22 cellular contexts compared by ENCODE assay signal in the genomic region with DNA sequence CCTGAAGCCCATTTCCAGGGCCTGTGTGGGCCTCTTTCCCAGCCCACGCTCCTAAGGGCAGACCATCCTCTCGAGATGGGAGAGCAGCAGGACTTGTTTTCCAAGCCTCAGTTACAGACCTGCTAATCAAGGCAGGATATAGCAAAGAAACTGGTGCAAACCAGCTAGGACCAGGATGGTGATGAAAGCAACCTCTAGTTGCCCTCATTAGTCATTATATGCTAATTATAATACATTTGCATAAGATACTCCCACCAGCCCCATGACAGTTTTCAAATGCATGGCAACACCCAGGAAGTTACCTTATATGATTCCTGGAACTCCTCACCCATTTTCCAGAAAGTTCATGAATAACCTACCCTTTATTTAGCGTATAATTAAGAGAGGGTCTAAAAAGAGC. TPM values are rescaled to one million over a fixed set of nuclear protein-coding genes. Genes with fewer than 3 reads are reported as not detected.
"Had no signal": no experiment of that assay in that cellular context is flagged by ENCODE, and none has a peak within 500 bp of the region (broad histone marks: within the 10 kb centered on the region; RNA-seq: fewer than 3 reads in every experiment).

No MANE protein-coding gene starts in this region.

- H3K36me3 ChIP-seq: adrenal gland, thoracic aorta, upper lobe of left lung, WERI-Rb-1 had no signal

- H3K4me1 ChIP-seq: adrenal gland had no signal

- H3K4me3 ChIP-seq: adrenal gland, lung, thoracic aorta, upper lobe of left lung had no signal

- H3K9me3 Mint-ChIP-seq: activated CD4-positive, alpha-beta memory T cell treated with anti-CD3 and anti-CD28 coated beads, Interleukin-2, amount 10 ng/mL, durations not matched to agents 7 days and 5 days; stimulated activated naive B cell treated with anti-CD40 and anti-IgM and Interleukin-4, amounts not matched to agents 10 μg/mL and 1 μg/mL and 100 μg/mL, for 72 hours had no signal

- H3K27ac ChIP-seq: adrenal gland, thoracic aorta, upper lobe of left lung, WERI-Rb-1 had no signal

- H3K27me3 ChIP-seq: adrenal gland, upper lobe of left lung had no signal

- H3K27ac Mint-ChIP-seq: activated CD4-positive, alpha-beta memory T cell treated with anti-CD3 and anti-CD28 coated beads, Interleukin-2, amount 10 ng/mL, durations not matched to agents 7 days and 5 days; nephron progenitor cell; stimulated activated naive B cell treated with anti-CD40 and anti-IgM and Interleukin-4, amounts not matched to agents 10 μg/mL and 1 μg/mL and 100 μg/mL, for 72 hours had no signal

- H3K4me3 Mint-ChIP-seq: activated CD4-positive, alpha-beta memory T cell treated with anti-CD3 and anti-CD28 coated beads, Interleukin-2, amount 10 ng/mL, durations not matched to agents 7 days and 5 days; nephron progenitor cell; stimulated activated naive B cell treated with anti-CD40 and anti-IgM and Interleukin-4, amounts not matched to agents 10 μg/mL and 1 μg/mL and 100 μg/mL, for 72 hours had no signal

- DNase-seq: activated CD4-positive, alpha-beta memory T cell treated with anti-CD3 and anti-CD28 coated beads, Interleukin-2, amount 10 ng/mL, durations not matched to agents 7 days and 5 days; activated CD4-positive, alpha-beta T cell treated with anti-CD3 and anti-CD28 coated beads for 4 hours; activated effector memory CD4-positive, alpha-beta T cell treated with Interleukin-2 at 50 U/mL for 16 hours; activated naive CD4-positive, alpha-beta T cell treated with anti-CD3 and anti-CD28 coated beads, Interleukin-2, amount 50 U/mL, for 16 hours; activated T-cell treated with anti-CD3 and anti-CD28 coated beads, Interleukin-2, amount 50 U/mL, for 48 hours; adrenal gland; dermis blood vessel endothelial cell; effector memory CD4-positive, alpha-beta T cell; foreskin melanocyte; kidney; midbrain; nephron progenitor cell; stimulated activated naive B cell treated with anti-CD40 and anti-IgM and Interleukin-4, amounts not matched to agents 10 μg/mL and 1 μg/mL and 100 μg/mL, for 72 hours; SW 1271; upper lobe of left lung; WERI-Rb-1 had no signal

- H3K36me3 Mint-ChIP-seq: stimulated activated naive B cell treated with anti-CD40 and anti-IgM and Interleukin-4, amounts not matched to agents 10 μg/mL and 1 μg/mL and 100 μg/mL, for 72 hours had no signal

- ATAC-seq: left lobe of liver had no signal

- H3K9me3 ChIP-seq: adrenal gland, thoracic aorta, upper lobe of left lung had no signal

- FAIRE-seq: endothelial cell of umbilical vein, kidney had no signal

RNA-seq across cellular contexts. Expression of gene TRH, which starts 34.4 kb away (rescaled TPM):
- total RNA-seq: activated CD4-positive, alpha-beta memory T cell treated with anti-CD3 and anti-CD28 coated beads, Interleukin-2, amount 10 ng/mL, durations not matched to agents 7 days and 5 days; adrenal gland; cardiac septum; dermis blood vessel endothelial cell; endothelial cell of umbilical vein; kidney; left lobe of liver; T-helper 2 cell treated with Interferon-gamma antibody and Interleukin-4, amounts not matched to agents 100 ng/mL and 5 ng/mL, for 36 hours; thoracic aorta had no signal
- polyA plus RNA-seq: endothelial cell of umbilical vein had no signal
